Comparison of ENCODE assay signal across 7 cellular contexts in genomic region chr12:69985656-69986055, GRCh38.
DNase-seq lines count a peak whose midpoint lies in the region; ATAC-seq, FAIRE-seq and TF ChIP-seq lines count a peak whose summit lies in the region.

No MANE protein-coding gene starts in this region.

- ATAC-seq in GM23338: peak; percentile 86

- no peaks in the 10 kb centered on the region for H4K20me1 ChIP-seq in GM23338 (replicated peaks; ENCODE audit: insufficient read depth)

- no peaks in the 10 kb centered on the region for H3K36me3 ChIP-seq in GM23338 (ENCODE audit: insufficient read depth)

- H3K9me2 ChIP-seq in GM23338 (ENCODE audit: insufficient read depth): peaks cover 5% of the 10 kb centered on the region

- no peaks in the 10 kb centered on the region for H3F3A ChIP-seq in GM23338 (replicated peaks; ENCODE audit: low read depth)

- H2AFZ ChIP-seq in GM23338: no peak overlapping the region

- H3K4me1 Mint-ChIP-seq in GM23338 (no peaks in the 10 kb centered on the region), glutamatergic neuron (ENCODE audit: low read depth, unreplicated experiment) (peaks cover 3% of the 10 kb centered on the region)

- no peaks in the 10 kb centered on the region for H3K27me3 Mint-ChIP-seq in GM23338 (ENCODE audit: insufficient read depth, low read depth, poor library complexity)
- H3K27me3 Mint-ChIP-seq in glutamatergic neuron (ENCODE audit: unreplicated experiment): no peaks in the 10 kb centered on the region

- H3K27ac ChIP-seq in GM23338 (ENCODE audit: low read depth): no peak overlapping the region

- H3K27me3 ChIP-seq in GM23338 (ENCODE audit: insufficient read depth): no peaks in the 10 kb centered on the region

- H3K4me3 Mint-ChIP-seq in GM23338 (no peak overlapping the region), glutamatergic neuron (ENCODE audit: unreplicated experiment) (no peak overlapping the region)

- FAIRE-seq in GM12891 (lab: Jason Lieb, UNC): no peak

- H3K27ac Mint-ChIP-seq in GM23338 (no peak overlapping the region), glutamatergic neuron (ENCODE audit: unreplicated experiment) (no peak overlapping the region)

- no peaks in the 10 kb centered on the region for H3K4me1 ChIP-seq in GM23338 (ENCODE audit: insufficient read depth)

- H3K36me3 Mint-ChIP-seq in GM23338 (ENCODE audit: low read depth): no peaks in the 10 kb centered on the region
- H3K36me3 Mint-ChIP-seq in glutamatergic neuron (ENCODE audit: unreplicated experiment): peaks cover 7% of the 10 kb centered on the region

- peak; percentile 16 for DNase-seq in GM12891 (ENCODE audit: insufficient read length, low spot score)
- peak; percentile 62 for DNase-seq in GM23338 (ENCODE audit: low spot score)
- DNase-seq in M059J (ENCODE audit: low read depth): peak; percentile 9
- DNase-seq in glutamatergic neuron: peak; percentile 36
- no peak for DNase-seq in GM19240 (ENCODE audit: insufficient read length, low spot score)
- no peak for DNase-seq in NCI-H345 (lab: John Stamatoyannopoulos, UW)
- DNase-seq in nucleus accumbens (lab: John Stamatoyannopoulos, UW): no peak

- no peaks in the 10 kb centered on the region for H3K79me2 ChIP-seq in GM23338 (replicated peaks; ENCODE audit: insufficient read depth)

- H3K9me3 Mint-ChIP-seq in GM23338 (no peaks in the 10 kb centered on the region; the same call in 2 of the 3 replicates), glutamatergic neuron (ENCODE audit: unreplicated experiment) (no peaks in the 10 kb centered on the region)

- no peak overlapping the region for H3K4me2 ChIP-seq in GM23338

- no peak for TF ChIP-seq POLR2A in GM12891 (IDR thresholded peaks at IDR 0.05; ENCODE audit: low read depth, low read length)

- H3K4me3 ChIP-seq in GM23338: no peak overlapping the region

- TF ChIP-seq CTCF in GM23338 (conservative IDR thresholded peaks at IDR 0.05; ENCODE audit: low read depth in 2 of 2) (peak; percentile 48 to 75), glutamatergic neuron (IDR thresholded peaks at IDR 0.05; ENCODE audit: partially characterized antibody, unreplicated experiment) (peak; percentile 44)

TF ChIP-seq in GM12891, 5 proteins besides CTCF, POLR2A, EP300 and RAD21:
- TF ChIP-seq PAX5 (IDR thresholded peaks at IDR 0.05; ENCODE audit: insufficient read depth, low read length, severe bottlenecking) (no peak), POLR2AphosphoS5 (IDR thresholded peaks at IDR 0.05; ENCODE audit: low read depth, low read length) (no peak), SPI1 (IDR thresholded peaks at IDR 0.05; ENCODE audit: low read depth, low read length) (no peak), TAF1 (IDR thresholded peaks at IDR 0.05; ENCODE audit: low read depth, low read length) (no peak), POU2F2 (IDR thresholded peaks at IDR 0.05; ENCODE audit: low read depth, low read length) (no peak)

TF ChIP-seq in GM23338, 12 proteins besides CTCF, POLR2A, EP300 and RAD21:
- TF ChIP-seq STAT1 (IDR thresholded peaks at IDR 0.05; ENCODE audit: unreplicated experiment): no peak
- no peak for TF ChIP-seq ZNF114 (CRISPR knock-in tag; IDR thresholded peaks at IDR 0.05)
- TF ChIP-seq, protein P1, sequence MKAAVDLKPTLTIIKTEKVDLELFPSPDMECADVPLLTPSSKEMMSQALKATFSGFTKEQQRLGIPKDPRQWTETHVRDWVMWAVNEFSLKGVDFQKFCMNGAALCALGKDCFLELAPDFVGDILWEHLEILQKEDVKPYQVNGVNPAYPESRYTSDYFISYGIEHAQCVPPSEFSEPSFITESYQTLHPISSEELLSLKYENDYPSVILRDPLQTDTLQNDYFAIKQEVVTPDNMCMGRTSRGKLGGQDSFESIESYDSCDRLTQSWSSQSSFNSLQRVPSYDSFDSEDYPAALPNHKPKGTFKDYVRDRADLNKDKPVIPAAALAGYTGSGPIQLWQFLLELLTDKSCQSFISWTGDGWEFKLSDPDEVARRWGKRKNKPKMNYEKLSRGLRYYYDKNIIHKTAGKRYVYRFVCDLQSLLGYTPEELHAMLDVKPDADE (IDR thresholded peaks at IDR 0.05): no peak
TF ChIP-seq in GM23338: peak in this region for 0.

Comparison
In these comparisons a context has a peak if more than half of its experiments do, and no peak if none do; other contexts are left out.
1. DNase-seq: peak in GM12891 (single experiment), GM23338 (single experiment), M059J (single experiment) and glutamatergic neuron (single experiment); none in GM19240 (single experiment), NCI-H345 (single experiment) and nucleus accumbens (0 of 56).